In genomic region chr17:41697122-41697962, GRCh38 we compare ENCODE assay signal across 2 cellular contexts.
A peak's percentile ranks its signal among the peaks of the same experiment; 100 is the strongest.
TF ChIP-seq lines count a peak whose summit lies in the region.

No MANE protein-coding gene starts in this region.

TF ChIP-seq in GM12878, 131 proteins besides CTCF, POLR2A, EP300 and RAD21:
- peak; percentile 82 for TF ChIP-seq RAD51 (IDR thresholded peaks at IDR 0.05)
- TF ChIP-seq FOS (IDR thresholded peaks at IDR 0.05; ENCODE audit: borderline replicate concordance, extremely low read depth, insufficient read length), result no peak
- peak; percentile 56 for TF ChIP-seq USF1 (IDR thresholded peaks at IDR 0.05; ENCODE audit: borderline replicate concordance, extremely low read length, insufficient read depth, low read depth, low read length)
- TF ChIP-seq BHLHE40 (IDR thresholded peaks at IDR 0.05; ENCODE audit: borderline replicate concordance in 1 of 2, low read depth in 2 of 2, low read length in 1 of 2), result no peak
- no peak for TF ChIP-seq CREM (IDR thresholded peaks at IDR 0.05; ENCODE audit: low read depth)
- no peak for TF ChIP-seq CBX3 (IDR thresholded peaks at IDR 0.05; ENCODE audit: borderline replicate concordance, low read depth)
- TF ChIP-seq IRF5 (IDR thresholded peaks at IDR 0.05; ENCODE audit: borderline replicate concordance), result no peak
- TF ChIP-seq EGR1 (IDR thresholded peaks at IDR 0.05; ENCODE audit: borderline replicate concordance in 1 of 2, low read depth in 2 of 2, low read length in 2 of 2), result no peak
- peak; percentile 11; the same call in 1 of the 2 replicates for TF ChIP-seq USF2 (IDR thresholded peaks at IDR 0.05; ENCODE audit: borderline replicate concordance, low read depth, low read length)
- TF ChIP-seq POU2F2 (IDR thresholded peaks at IDR 0.05; ENCODE audit: borderline replicate concordance, low read depth, low read length), result no peak
- no peak for TF ChIP-seq BCL3 (IDR thresholded peaks at IDR 0.05; ENCODE audit: borderline replicate concordance, insufficient read depth, low read depth, low read length, poor library complexity, severe bottlenecking)

TF ChIP-seq in GM23338, 12 proteins besides CTCF, POLR2A, EP300 and RAD21:
- no peak for TF ChIP-seq ZNF462 (CRISPR knock-in tag; IDR thresholded peaks at IDR 0.05)
- TF ChIP-seq STAT1 (IDR thresholded peaks at IDR 0.05; ENCODE audit: unreplicated experiment), result no peak
- no peak for TF ChIP-seq EZH2phosphoT487 (IDR thresholded peaks at IDR 0.05; ENCODE audit: unreplicated experiment)
- TF ChIP-seq ZNF114 (CRISPR knock-in tag; IDR thresholded peaks at IDR 0.05), result no peak
- TF ChIP-seq ZNF331 (CRISPR knock-in tag; IDR thresholded peaks at IDR 0.05; ENCODE audit: low read depth), result no peak
- TF ChIP-seq REST (IDR thresholded peaks at IDR 0.05; ENCODE audit: unreplicated experiment), result no peak
- no peak for TF ChIP-seq JUNB (IDR thresholded peaks at IDR 0.05; ENCODE audit: unreplicated experiment)
- TF ChIP-seq POLR2AphosphoS5 (IDR thresholded peaks at IDR 0.05; ENCODE audit: low read depth), result no peak
